ENCODE assay signal across 10 cellular contexts in genomic region chr13:32824671-32825070, GRCh38.
A peak's percentile ranks its signal among the peaks of the same experiment; 100 is the strongest.
DNase-seq lines count a peak whose midpoint lies in the region; ATAC-seq and TF ChIP-seq lines count a peak whose summit lies in the region.
"Had no signal": no experiment of that assay in that cellular context is flagged by ENCODE, and none has a peak within 500 bp of the region (broad histone marks: within the 10 kb centered on the region; RNA-seq: fewer than 3 reads in every experiment).

No MANE protein-coding gene starts in this region.

- H2AK5ac ChIP-seq in trophoblast cell (ENCODE audit: low read length), result no peak overlapping the region

- WGBS in trophoblast cell (ENCODE audit: extremely low coverage, insufficient coverage, insufficient read length), result no CpG with 5 or more reads among the region's 7 CpGs

- H3K23ac ChIP-seq in trophoblast cell (ENCODE audit: low read length), result no peak overlapping the region

- H3K27me3 ChIP-seq in GM23338 (ENCODE audit: insufficient read depth), result no peaks in the 10 kb centered on the region
- no peaks in the 10 kb centered on the region for H3K27me3 ChIP-seq in trophoblast cell (ENCODE audit: insufficient read depth, low read length)
- H3K27me3 ChIP-seq: neutrophil had no signal

- no peak overlapping the region for H3K18ac ChIP-seq in trophoblast cell (ENCODE audit: low read length)

- no peaks in the 10 kb centered on the region for H4K20me1 ChIP-seq in GM23338 (replicated peaks; ENCODE audit: insufficient read depth)

- no peak overlapping the region for H4K12ac ChIP-seq in trophoblast cell (ENCODE audit: low read depth, low read length)

- H2AFZ ChIP-seq in GM23338 (peak overlapping the region; percentile 85; the same call in 1 of the 2 replicates), trophoblast cell (ENCODE audit: insufficient read depth, low read length, poor library complexity) (no peak overlapping the region)

- no peaks in the 10 kb centered on the region for H3K4me1 ChIP-seq in GM23338 (ENCODE audit: insufficient read depth)
- H3K4me1 ChIP-seq in trophoblast cell (ENCODE audit: control insufficient read depth in 1 of 2, insufficient read depth in 2 of 2, low read length in 2 of 2), result peaks cover 21 to 30% of the 10 kb centered on the region in 2 experiments

- H3K27ac ChIP-seq in GM23338 (ENCODE audit: low read depth), result peak overlapping the region; percentile 30; the same call in 1 of the 2 replicates
- H3K27ac ChIP-seq in RWPE1, result no peak overlapping the region; the same call in 1 of the 2 replicates
- peak overlapping the region; percentile 83 for H3K27ac ChIP-seq in trophoblast cell (ENCODE audit: low read depth, low read length)
- H3K27ac ChIP-seq: neutrophil had no signal

- no peak overlapping the region for H4K91ac ChIP-seq in trophoblast cell (ENCODE audit: low read depth, low read length)

- no peak overlapping the region for H3K14ac ChIP-seq in trophoblast cell (ENCODE audit: low read length)

- H3K4me2 ChIP-seq in GM23338 (no peak overlapping the region), trophoblast cell (ENCODE audit: low read length) (peak overlapping the region; percentile 56)

- peaks cover 29% of the 10 kb centered on the region for H3K79me1 ChIP-seq in trophoblast cell (ENCODE audit: low read length)

- peak overlapping the region; percentile 52 for H2BK5ac ChIP-seq in trophoblast cell (ENCODE audit: low read depth, low read length, poor library complexity)

- in situ Hi-C loops in KBM-7 (cut with MboI; ENCODE audit: low pct_unique_long_range_greater_than_20kb, low sequenced_read_pairs), result no loop called here

- peak; percentile 87 for ATAC-seq in GM23338
- no peak for ATAC-seq in activated T-cell treated with anti-CD3 and anti-CD28 coated beads, Interleukin-2, amount 50 U/mL, for 4 hours
- ATAC-seq in stimulated activated effector memory CD8-positive, alpha-beta T cell treated with anti-CD3 and anti-CD28 coated beads, Interleukin-12 subunit alpha, Interleukin-12 subunit beta, amount 100 ng/mL, for 72 hours, result no peak

- H3K36me3 Mint-ChIP-seq in GM23338 (ENCODE audit: low read depth), result no peaks in the 10 kb centered on the region
- H3K36me3 Mint-ChIP-seq in activated T-cell treated with anti-CD3 and anti-CD28 coated beads, Interleukin-2, amount 50 U/mL, for 4 hours (ENCODE audit: insufficient read depth), result no peaks in the 10 kb centered on the region
- H3K36me3 Mint-ChIP-seq in stimulated activated effector memory CD8-positive, alpha-beta T cell treated with anti-CD3 and anti-CD28 coated beads, Interleukin-12 subunit alpha, Interleukin-12 subunit beta, amount 100 ng/mL, for 72 hours, result no peaks in the 10 kb centered on the region

- no peaks in the 10 kb centered on the region for H3K36me3 ChIP-seq in GM23338 (ENCODE audit: insufficient read depth)
- H3K36me3 ChIP-seq in trophoblast cell (ENCODE audit: control insufficient read depth in 1 of 2, insufficient read depth in 2 of 2, low read length in 2 of 2), result no peaks in the 10 kb centered on the region
- H3K36me3 ChIP-seq: neutrophil had no signal

- no peaks in the 10 kb centered on the region for H3K9me2 ChIP-seq in GM23338 (ENCODE audit: insufficient read depth)

- DNase-seq in GM23338 (ENCODE audit: low spot score), result peak; percentile 70
- peak; percentile 73 for DNase-seq in RWPE1 (ENCODE audit: low spot score)
- DNase-seq in fibroblast of mammary gland (ENCODE audit: low read depth), result peak; percentile 89
- DNase-seq in trophoblast cell, result peak; percentile 94 to 96
- no peak for DNase-seq in ecto neural progenitor cell (ENCODE audit: low spot score)
- DNase-seq in KBM-7, result no peak
- no peak for DNase-seq in activated T-cell treated with anti-CD3 and anti-CD28 coated beads, Interleukin-2, amount 50 U/mL, for 4 hours
- DNase-seq in stimulated activated effector memory CD8-positive, alpha-beta T cell treated with anti-CD3 and anti-CD28 coated beads, Interleukin-12 subunit alpha, Interleukin-12 subunit beta, amount 100 ng/mL, for 72 hours (ENCODE audit: low spot score in 2 of 2), result no peak
- DNase-seq: NCI-H2107 had no signal

- H3K4me3 Mint-ChIP-seq in GM23338, result no peak overlapping the region
- H3K4me3 Mint-ChIP-seq in activated T-cell treated with anti-CD3 and anti-CD28 coated beads, Interleukin-2, amount 50 U/mL, for 4 hours, result no peak overlapping the region
- H3K4me3 Mint-ChIP-seq in stimulated activated effector memory CD8-positive, alpha-beta T cell treated with anti-CD3 and anti-CD28 coated beads, Interleukin-12 subunit alpha, Interleukin-12 subunit beta, amount 100 ng/mL, for 72 hours, result no peak overlapping the region

- H2BK120ac ChIP-seq in trophoblast cell (ENCODE audit: insufficient read depth, low read length, poor library complexity), result peak overlapping the region; percentile 20

- H3K79me2 ChIP-seq in GM23338 (replicated peaks; ENCODE audit: insufficient read depth) (no peaks in the 10 kb centered on the region), trophoblast cell (ENCODE audit: control insufficient read depth, insufficient read depth, low read length, poor library complexity) (peaks cover 1% of the 10 kb centered on the region)

- CTCF ChIA-PET in RWPE1 (lab: Yijun Ruan, JAX), result interaction anchor here (1.0 kb wide), 1 partner anchor 441 kb away, joined by 3 read pairs; no protein-coding TSS in a partner anchor

- no peaks in the 10 kb centered on the region for H3K9me3 Mint-ChIP-seq in GM23338
- no peaks in the 10 kb centered on the region for H3K9me3 Mint-ChIP-seq in activated T-cell treated with anti-CD3 and anti-CD28 coated beads, Interleukin-2, amount 50 U/mL, for 4 hours
- H3K9me3 Mint-ChIP-seq in stimulated activated effector memory CD8-positive, alpha-beta T cell treated with anti-CD3 and anti-CD28 coated beads, Interleukin-12 subunit alpha, Interleukin-12 subunit beta, amount 100 ng/mL, for 72 hours, result no peaks in the 10 kb centered on the region

- POLR2A ChIA-PET in RWPE1 (lab: Yijun Ruan, JAX; ENCODE audit: low non-redundant PET), result interaction anchor here (0.5 to 0.7 kb wide), 2 partner anchors 10 to 1099 kb away, joined by 3 read pairs; no protein-coding TSS in a partner anchor

- H3K4me1 Mint-ChIP-seq in GM23338, result peaks cover 16% of the 10 kb centered on the region
- no peaks in the 10 kb centered on the region for H3K4me1 Mint-ChIP-seq in activated T-cell treated with anti-CD3 and anti-CD28 coated beads, Interleukin-2, amount 50 U/mL, for 4 hours (ENCODE audit: low read depth)
- no peaks in the 10 kb centered on the region for H3K4me1 Mint-ChIP-seq in stimulated activated effector memory CD8-positive, alpha-beta T cell treated with anti-CD3 and anti-CD28 coated beads, Interleukin-12 subunit alpha, Interleukin-12 subunit beta, amount 100 ng/mL, for 72 hours

- H2BK12ac ChIP-seq in trophoblast cell (ENCODE audit: low read length), result no peak overlapping the region

- no peak overlapping the region for H4K8ac ChIP-seq in trophoblast cell (ENCODE audit: low read depth, low read length)

- no peak overlapping the region for H3K27ac Mint-ChIP-seq in GM23338
- H3K27ac Mint-ChIP-seq in stimulated activated effector memory CD8-positive, alpha-beta T cell treated with anti-CD3 and anti-CD28 coated beads, Interleukin-12 subunit alpha, Interleukin-12 subunit beta, amount 100 ng/mL, for 72 hours, result no peak overlapping the region

- peaks cover 1% of the 10 kb centered on the region for H3K27me3 Mint-ChIP-seq in GM23338 (ENCODE audit: insufficient read depth, low read depth, poor library complexity)
- no peaks in the 10 kb centered on the region for H3K27me3 Mint-ChIP-seq in activated T-cell treated with anti-CD3 and anti-CD28 coated beads, Interleukin-2, amount 50 U/mL, for 4 hours (ENCODE audit: low read depth)

- no peak overlapping the region for H3K4ac ChIP-seq in trophoblast cell (ENCODE audit: low read depth, low read length)

- no peak overlapping the region for H3K9ac ChIP-seq in trophoblast cell (ENCODE audit: low read length)

- no peak for TF ChIP-seq CTCF in GM23338 (conservative IDR thresholded peaks at IDR 0.05; ENCODE audit: low read depth in 2 of 2)
- no peak for TF ChIP-seq CTCF in RWPE1 (conservative IDR thresholded peaks at IDR 0.05; ENCODE audit: low read depth)
- TF ChIP-seq CTCF in fibroblast of mammary gland (conservative IDR thresholded peaks at IDR 0.05; ENCODE audit: control insufficient read depth, insufficient read depth, low read depth, low read length), result no peak

- no peak overlapping the region for H3K4me3 ChIP-seq in GM23338
- no peak overlapping the region for H3K4me3 ChIP-seq in fibroblast of mammary gland (ENCODE audit: control insufficient read depth, low read depth, low read length)
- H3K4me3 ChIP-seq in trophoblast cell (ENCODE audit: low read depth, low read length), result no peak overlapping the region

- H3K9me3 ChIP-seq in trophoblast cell (ENCODE audit: insufficient read depth, low read depth, low read length), result no peaks in the 10 kb centered on the region
- H3K9me3 ChIP-seq: neutrophil had no signal

- H3F3A ChIP-seq in GM23338 (replicated peaks; ENCODE audit: low read depth), result no peaks in the 10 kb centered on the region

TF ChIP-seq in GM23338, 12 proteins besides CTCF, POLR2A, EP300 and RAD21 (continues in another document):
- no peak for TF ChIP-seq EZH2 (IDR thresholded peaks at IDR 0.05; ENCODE audit: low read depth, unreplicated experiment)
- TF ChIP-seq STAT1 (IDR thresholded peaks at IDR 0.05; ENCODE audit: unreplicated experiment), result no peak
- TF ChIP-seq NANOG (IDR thresholded peaks at IDR 0.05; ENCODE audit: borderline replicate concordance), result no peak
- TF ChIP-seq ETS1 (IDR thresholded peaks at IDR 0.05), result no peak

Comparison
In these comparisons a context has a peak if more than half of its experiments do, and no peak if none do; other contexts are left out.
1. DNase-seq: peak in GM23338 (single experiment), RWPE1 (single experiment), fibroblast of mammary gland (single experiment) and trophoblast cell (2 of 2); none in ecto neural progenitor cell (single experiment), KBM-7 (single experiment), activated T-cell treated with anti-CD3 and anti-CD28 coated beads, Interleukin-2, amount 50 U/mL, for 4 hours (single experiment) and stimulated activated effector memory CD8-positive, alpha-beta T cell treated with anti-CD3 and anti-CD28 coated beads, Interleukin-12 subunit alpha, Interleukin-12 subunit beta, amount 100 ng/mL, for 72 hours (0 of 2).